In the genomic region with DNA sequence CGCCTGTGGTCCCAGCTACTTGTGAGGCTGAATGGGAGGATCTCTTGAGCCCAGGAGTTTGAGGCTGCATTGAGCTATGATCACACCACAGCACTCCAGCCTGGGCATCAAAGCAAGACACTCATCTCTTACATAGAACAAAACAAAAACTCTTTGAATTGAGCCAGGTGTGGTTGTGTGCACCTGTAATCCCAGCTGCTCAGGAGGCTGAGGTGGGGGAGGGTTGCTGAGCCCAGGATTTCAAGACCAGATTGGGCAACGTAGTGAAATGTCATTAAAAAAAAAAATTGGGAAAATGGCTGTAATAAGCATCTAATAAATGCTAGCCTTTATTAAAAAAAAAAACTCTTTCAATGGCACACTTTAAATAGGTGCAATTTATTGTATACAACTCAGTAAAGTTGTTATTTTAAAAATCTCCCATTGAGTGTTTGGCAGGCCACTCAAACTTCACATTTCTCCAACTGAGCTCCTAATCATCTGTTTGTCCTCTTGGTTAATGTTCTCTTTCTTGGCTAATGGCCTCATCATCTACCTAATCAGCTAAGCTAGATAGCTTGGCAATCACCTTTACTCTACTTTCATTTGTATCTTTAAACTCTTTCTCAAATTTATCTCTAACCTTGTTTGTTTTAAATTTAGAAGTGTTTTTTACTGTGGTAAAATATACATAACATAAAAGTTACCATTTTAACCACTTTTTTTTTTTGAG, we compare ENCODE assay signal across 1 cellular context.
TF ChIP-seq lines count a peak whose summit lies in the region.

No MANE protein-coding gene starts in this region.

TF ChIP-seq in GM23338, 12 proteins besides CTCF, POLR2A, EP300 and RAD21 (continued from another document):
- TF ChIP-seq, protein P1, sequence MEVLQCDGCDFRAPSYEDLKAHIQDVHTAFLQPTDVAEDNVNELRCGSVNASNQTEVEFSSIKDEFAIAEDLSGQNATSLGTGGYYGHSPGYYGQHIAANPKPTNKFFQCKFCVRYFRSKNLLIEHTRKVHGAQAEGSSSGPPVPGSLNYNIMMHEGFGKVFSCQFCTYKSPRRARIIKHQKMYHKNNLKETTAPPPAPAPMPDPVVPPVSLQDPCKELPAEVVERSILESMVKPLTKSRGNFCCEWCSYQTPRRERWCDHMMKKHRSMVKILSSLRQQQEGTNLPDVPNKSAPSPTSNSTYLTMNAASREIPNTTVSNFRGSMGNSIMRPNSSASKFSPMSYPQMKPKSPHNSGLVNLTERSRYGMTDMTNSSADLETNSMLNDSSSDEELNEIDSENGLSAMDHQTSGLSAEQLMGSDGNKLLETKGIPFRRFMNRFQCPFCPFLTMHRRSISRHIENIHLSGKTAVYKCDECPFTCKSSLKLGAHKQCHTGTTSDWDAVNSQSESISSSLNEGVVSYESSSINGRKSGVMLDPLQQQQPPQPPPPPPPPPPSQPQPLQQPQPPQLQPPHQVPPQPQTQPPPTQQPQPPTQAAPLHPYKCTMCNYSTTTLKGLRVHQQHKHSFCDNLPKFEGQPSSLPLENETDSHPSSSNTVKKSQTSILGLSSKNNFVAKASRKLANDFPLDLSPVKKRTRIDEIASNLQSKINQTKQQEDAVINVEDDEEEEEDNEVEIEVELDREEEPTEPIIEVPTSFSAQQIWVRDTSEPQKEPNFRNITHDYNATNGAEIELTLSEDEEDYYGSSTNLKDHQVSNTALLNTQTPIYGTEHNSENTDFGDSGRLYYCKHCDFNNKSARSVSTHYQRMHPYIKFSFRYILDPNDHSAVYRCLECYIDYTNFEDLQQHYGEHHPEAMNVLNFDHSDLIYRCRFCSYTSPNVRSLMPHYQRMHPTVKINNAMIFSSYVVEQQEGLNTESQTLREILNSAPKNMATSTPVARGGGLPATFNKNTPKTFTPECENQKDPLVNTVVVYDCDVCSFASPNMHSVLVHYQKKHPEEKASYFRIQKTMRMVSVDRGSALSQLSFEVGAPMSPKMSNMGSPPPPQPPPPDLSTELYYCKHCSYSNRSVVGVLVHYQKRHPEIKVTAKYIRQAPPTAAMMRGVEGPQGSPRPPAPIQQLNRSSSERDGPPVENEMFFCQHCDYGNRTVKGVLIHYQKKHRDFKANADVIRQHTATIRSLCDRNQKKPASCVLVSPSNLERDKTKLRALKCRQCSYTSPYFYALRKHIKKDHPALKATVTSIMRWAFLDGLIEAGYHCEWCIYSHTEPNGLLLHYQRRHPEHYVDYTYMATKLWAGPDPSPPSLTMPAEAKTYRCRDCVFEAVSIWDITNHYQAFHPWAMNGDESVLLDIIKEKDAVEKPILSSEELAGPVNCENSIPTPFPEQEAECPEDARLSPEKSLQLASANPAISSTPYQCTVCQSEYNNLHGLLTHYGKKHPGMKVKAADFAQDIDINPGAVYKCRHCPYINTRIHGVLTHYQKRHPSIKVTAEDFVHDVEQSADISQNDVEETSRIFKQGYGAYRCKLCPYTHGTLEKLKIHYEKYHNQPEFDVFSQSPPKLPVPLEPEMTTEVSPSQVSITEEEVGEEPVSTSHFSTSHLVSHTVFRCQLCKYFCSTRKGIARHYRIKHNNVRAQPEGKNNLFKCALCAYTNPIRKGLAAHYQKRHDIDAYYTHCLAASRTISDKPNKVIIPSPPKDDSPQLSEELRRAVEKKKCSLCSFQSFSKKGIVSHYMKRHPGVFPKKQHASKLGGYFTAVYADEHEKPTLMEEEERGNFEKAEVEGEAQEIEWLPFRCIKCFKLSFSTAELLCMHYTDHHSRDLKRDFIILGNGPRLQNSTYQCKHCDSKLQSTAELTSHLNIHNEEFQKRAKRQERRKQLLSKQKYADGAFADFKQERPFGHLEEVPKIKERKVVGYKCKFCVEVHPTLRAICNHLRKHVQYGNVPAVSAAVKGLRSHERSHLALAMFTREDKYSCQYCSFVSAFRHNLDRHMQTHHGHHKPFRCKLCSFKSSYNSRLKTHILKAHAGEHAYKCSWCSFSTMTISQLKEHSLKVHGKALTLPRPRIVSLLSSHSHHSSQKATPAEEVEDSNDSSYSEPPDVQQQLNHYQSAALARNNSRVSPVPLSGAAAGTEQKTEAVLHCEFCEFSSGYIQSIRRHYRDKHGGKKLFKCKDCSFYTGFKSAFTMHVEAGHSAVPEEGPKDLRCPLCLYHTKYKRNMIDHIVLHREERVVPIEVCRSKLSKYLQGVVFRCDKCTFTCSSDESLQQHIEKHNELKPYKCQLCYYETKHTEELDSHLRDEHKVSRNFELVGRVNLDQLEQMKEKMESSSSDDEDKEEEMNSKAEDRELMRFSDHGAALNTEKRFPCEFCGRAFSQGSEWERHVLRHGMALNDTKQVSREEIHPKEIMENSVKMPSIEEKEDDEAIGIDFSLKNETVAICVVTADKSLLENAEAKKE (CRISPR knock-in tag; IDR thresholded peaks at IDR 0.05) = no peak
- TF ChIP-seq, protein P2, sequence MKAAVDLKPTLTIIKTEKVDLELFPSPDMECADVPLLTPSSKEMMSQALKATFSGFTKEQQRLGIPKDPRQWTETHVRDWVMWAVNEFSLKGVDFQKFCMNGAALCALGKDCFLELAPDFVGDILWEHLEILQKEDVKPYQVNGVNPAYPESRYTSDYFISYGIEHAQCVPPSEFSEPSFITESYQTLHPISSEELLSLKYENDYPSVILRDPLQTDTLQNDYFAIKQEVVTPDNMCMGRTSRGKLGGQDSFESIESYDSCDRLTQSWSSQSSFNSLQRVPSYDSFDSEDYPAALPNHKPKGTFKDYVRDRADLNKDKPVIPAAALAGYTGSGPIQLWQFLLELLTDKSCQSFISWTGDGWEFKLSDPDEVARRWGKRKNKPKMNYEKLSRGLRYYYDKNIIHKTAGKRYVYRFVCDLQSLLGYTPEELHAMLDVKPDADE (IDR thresholded peaks at IDR 0.05) = no peak
- TF ChIP-seq REST (IDR thresholded peaks at IDR 0.05; ENCODE audit: unreplicated experiment) = no peak
- no peak for TF ChIP-seq STAT1 (IDR thresholded peaks at IDR 0.05; ENCODE audit: unreplicated experiment)
- TF ChIP-seq JUNB (IDR thresholded peaks at IDR 0.05; ENCODE audit: unreplicated experiment) = no peak
- no peak for TF ChIP-seq ZNF114 (CRISPR knock-in tag; IDR thresholded peaks at IDR 0.05)
- no peak for TF ChIP-seq EZH2phosphoT487 (IDR thresholded peaks at IDR 0.05; ENCODE audit: unreplicated experiment)
- no peak for TF ChIP-seq CREB1 (CRISPR knock-in tag; IDR thresholded peaks at IDR 0.05; ENCODE audit: low read depth)
